ENCODE assay signal across 10 cellular contexts in genomic region chr19:48596679-48597465, GRCh38. TPM values are rescaled to one million over a fixed set of nuclear protein-coding genes. Genes with fewer than 3 reads are reported as not detected.
DNase-seq lines count a peak whose midpoint lies in the region; ATAC-seq, FAIRE-seq and TF ChIP-seq lines count a peak whose summit lies in the region.
"Had no signal": no experiment of that assay in that cellular context is flagged by ENCODE, and none has a peak within 500 bp of the region (broad histone marks: within the 10 kb centered on the region; RNA-seq: fewer than 3 reads in every experiment).

No MANE protein-coding gene starts in this region.

- peak; percentile 74 to 89 (median 83) for ATAC-seq in T-cell (replicated peaks in 1 of 4)

- H3K79me2 ChIP-seq in osteoblast (ENCODE audit: insufficient read depth, low read length) = no peaks in the 10 kb centered on the region

- H3K4me3 ChIP-seq in HL-60 (replicated peaks; ENCODE audit: insufficient read depth, low read length) (peak overlapping the region; percentile 17), osteoblast (ENCODE audit: insufficient read depth, low read length) (no peak overlapping the region)

- no peak overlapping the region for H3K27ac ChIP-seq in HL-60 (replicated peaks)
- H3K27ac ChIP-seq in osteoblast (ENCODE audit: low read depth, low read length) = no peak overlapping the region
- H3K27ac ChIP-seq: epithelial cell of prostate had no signal

- no peak overlapping the region for H2AFZ ChIP-seq in osteoblast (ENCODE audit: low read length)

- H3K27ac Mint-ChIP-seq in T-cell = peak overlapping the region; percentile 86 to 88
- peak overlapping the region; percentile 84 for H3K27ac Mint-ChIP-seq in activated naive CD4-positive, alpha-beta T cell treated with anti-CD3 and anti-CD28 coated beads, Interleukin-2, amount 10 ng/mL, durations not matched to agents 7 days and 5 days
- H3K27ac Mint-ChIP-seq: nephron had no signal

- H3K36me3 ChIP-seq in osteoblast (ENCODE audit: insufficient read depth, low read length) = no peaks in the 10 kb centered on the region

- FAIRE-seq in GM19239 (lab: Jason Lieb, UNC) = no peak

- H3K4me3 Mint-ChIP-seq in T-cell = peak overlapping the region; percentile 51 to 75 (median 70)
- peak overlapping the region; percentile 36 for H3K4me3 Mint-ChIP-seq in activated naive CD4-positive, alpha-beta T cell treated with anti-CD3 and anti-CD28 coated beads, Interleukin-2, amount 10 ng/mL, durations not matched to agents 7 days and 5 days
- H3K4me3 Mint-ChIP-seq: nephron had no signal

- POLR2A ChIA-PET in T-cell (lab: Charles Lee) = interaction anchor here in 1 of 2 donors (0.7 kb wide), 1 partner anchor 74 kb away, joined by 7 read pairs; no protein-coding TSS in a partner anchor

- H3K9me3 Mint-ChIP-seq in T-cell = no peaks in the 10 kb centered on the region
- no peaks in the 10 kb centered on the region for H3K9me3 Mint-ChIP-seq in activated naive CD4-positive, alpha-beta T cell treated with anti-CD3 and anti-CD28 coated beads, Interleukin-2, amount 10 ng/mL, durations not matched to agents 7 days and 5 days
- H3K9me3 Mint-ChIP-seq: nephron had no signal

- CTCF ChIA-PET in T-cell (lab: Charles Lee) = interaction anchor here in 1 of 2 donors (0.6 kb wide), 1 partner anchor 263 kb away, joined by 3 read pairs; no protein-coding TSS in a partner anchor
- CTCF ChIA-PET in activated naive CD4-positive, alpha-beta T cell treated with anti-CD3 and anti-CD28 coated beads, Interleukin-2, amount 10 ng/mL, durations not matched to agents 7 days and 5 days (lab: Charles Lee) = no interaction called here

- H3K4me2 ChIP-seq in osteoblast (ENCODE audit: insufficient read depth, low read length) = no peak overlapping the region

- TF ChIP-seq CTCF in HL-60 (IDR thresholded peaks at IDR 0.05; ENCODE audit: insufficient read depth, low read length) = no peak
- TF ChIP-seq CTCF in osteoblast (IDR thresholded peaks at IDR 0.05; ENCODE audit: extremely low read depth, low read depth, low read length) = no peak

- peaks cover 0 to 24% (median 9%) of the 10 kb centered on the region in 3 donors for H3K4me1 Mint-ChIP-seq in T-cell
- H3K4me1 Mint-ChIP-seq in activated naive CD4-positive, alpha-beta T cell treated with anti-CD3 and anti-CD28 coated beads, Interleukin-2, amount 10 ng/mL, durations not matched to agents 7 days and 5 days = peaks cover 10% of the 10 kb centered on the region
- H3K4me1 Mint-ChIP-seq: nephron had no signal

- DNase-seq in HL-60 (ENCODE audit: low read depth in 1 of 2, low spot score in 1 of 2) (no peak), T-cell (peak in 27 of 34 experiments; percentile 25 to 51 (median 40)), osteoblast (ENCODE audit: insufficient read length, low spot score, missing footprints) (peak; percentile 26), GM19239 (ENCODE audit: insufficient read length, low spot score) (no peak), SW480 (ENCODE audit: low spot score) (no peak), HPDE6-E6E7 (ENCODE audit: extremely low spot score) (no peak)
- DNase-seq in activated naive CD4-positive, alpha-beta T cell treated with anti-CD3 and anti-CD28 coated beads, Interleukin-2, amount 10 ng/mL, durations not matched to agents 7 days and 5 days = peak; percentile 59

- no peaks in the 10 kb centered on the region for H4K20me1 ChIP-seq in osteoblast (ENCODE audit: insufficient read depth, low read length)

- no peaks in the 10 kb centered on the region for H3K9me3 ChIP-seq in osteoblast (ENCODE audit: low read depth, low read length)

- H3K36me3 Mint-ChIP-seq in T-cell = no peaks in the 10 kb centered on the region
- H3K36me3 Mint-ChIP-seq in activated naive CD4-positive, alpha-beta T cell treated with anti-CD3 and anti-CD28 coated beads, Interleukin-2, amount 10 ng/mL, durations not matched to agents 7 days and 5 days = no peaks in the 10 kb centered on the region

- H3K27me3 Mint-ChIP-seq in T-cell = no peaks in the 10 kb centered on the region
- peaks cover 9% of the 10 kb centered on the region for H3K27me3 Mint-ChIP-seq in activated naive CD4-positive, alpha-beta T cell treated with anti-CD3 and anti-CD28 coated beads, Interleukin-2, amount 10 ng/mL, durations not matched to agents 7 days and 5 days

- H3K27me3 ChIP-seq in HL-60 (ENCODE audit: insufficient read depth, poor library complexity, severe bottlenecking) (no peaks in the 10 kb centered on the region), osteoblast (ENCODE audit: insufficient read depth, low read length) (no peaks in the 10 kb centered on the region)

- H3K4me1 ChIP-seq in osteoblast (ENCODE audit: insufficient read depth, low read length) = no peaks in the 10 kb centered on the region

RNA-seq across cellular contexts. Expression of gene SPACA4, which starts 9.7 kb away (rescaled TPM):
- total RNA-seq in T-cell (not detected), osteoblast (not detected in 2 replicates)
- total RNA-seq: H4 had no signal

RNA-seq across cellular contexts. Expression of gene FAM83E, which starts 18.0 kb away (rescaled TPM):
- total RNA-seq in T-cell (1 to 10 TPM in 4 of 5 donors, not detected in 1; 2.3 to 3.0 (median 2.7) TPM), osteoblast (0.29 TPM in 1 of 2 replicates, not detected in the other)

RNA-seq across cellular contexts. Expression of gene RPL18, which starts 22.1 kb away (rescaled TPM):
- total RNA-seq in T-cell = 1,000 to 10,000 TPM; 2,370 to 2,784 (median 2,662) TPM
- total RNA-seq in osteoblast = 1,357 and 1,526 TPM in 2 replicates

RNA-seq across cellular contexts. Expression of gene SPHK2, which starts 22.4 kb away (rescaled TPM):
- total RNA-seq in T-cell (10 to 100 TPM; 18.0 to 37.0 (median 31.8) TPM), osteoblast (13.0 and 13.3 TPM in 2 replicates)

RNA-seq across cellular contexts. Expression of gene DBP, which starts 40.3 kb away (rescaled TPM):
- total RNA-seq in T-cell = 10 to 100 TPM; 24.5 to 57.2 (median 56.0) TPM
- total RNA-seq in osteoblast = 14.5 and 18.3 TPM in 2 replicates

Comparison
In these comparisons a context has a peak if more than half of its experiments do, and no peak if none do; other contexts are left out.
1. DNase-seq: peak in T-cell (27 of 34), activated naive CD4-positive, alpha-beta T cell treated with anti-CD3 and anti-CD28 coated beads, Interleukin-2, amount 10 ng/mL, durations not matched to agents 7 days and 5 days (single experiment) and osteoblast (single experiment); none in HL-60 (0 of 2), GM19239 (single experiment), SW480 (single experiment) and HPDE6-E6E7 (single experiment).